Comparison of ENCODE assay signal across 8 cellular contexts in genomic region chr3:15602146-15602536, GRCh38. TPM values are rescaled to one million over a fixed set of nuclear protein-coding genes. Genes with fewer than 3 reads are reported as not detected.
A peak's percentile ranks its signal among the peaks of the same experiment; 100 is the strongest.
DNase-seq lines count a peak whose midpoint lies in the region; ATAC-seq and TF ChIP-seq lines count a peak whose summit lies in the region.

No MANE protein-coding gene starts in this region.

- POLR2A ChIA-PET in CD8-positive, alpha-beta T cell (lab: Charles Lee) = interaction anchor here (0.6 to 2.2 kb wide), 6 partner anchors 45 to 951 kb away, joined by 3 to 13 read pairs (median 4); partner anchors contain the start of genes CAPN7, CCDC174, DPH3 and OXNAD1

- H3K9ac ChIP-seq in neural progenitor cell = peak overlapping the region; percentile 60

- peak overlapping the region; percentile 88 for H3K4me2 ChIP-seq in neural progenitor cell

- H3K36me3 ChIP-seq in CD8-positive, alpha-beta T cell (ENCODE audit: insufficient read depth, low read length) = peaks cover 13% of the 10 kb centered on the region
- H3K36me3 ChIP-seq in MG63 = peaks cover 4% of the 10 kb centered on the region
- H3K36me3 ChIP-seq in neural progenitor cell = no peaks in the 10 kb centered on the region

- peaks cover 37% of the 10 kb centered on the region for H3K79me2 ChIP-seq in neural progenitor cell (ENCODE audit: low read depth)

- no peaks in the 10 kb centered on the region for H3K27me3 Mint-ChIP-seq in CD8-positive, alpha-beta T cell (ENCODE audit: low read depth)
- H3K27me3 Mint-ChIP-seq in endothelial cell (ENCODE audit: unreplicated experiment) = peaks cover 9% of the 10 kb centered on the region
- peaks cover 4% of the 10 kb centered on the region for H3K27me3 Mint-ChIP-seq in neural progenitor cell (ENCODE audit: insufficient read depth, low read depth)

- H3K9me3 ChIP-seq in CD8-positive, alpha-beta T cell (ENCODE audit: low read length) = no peaks in the 10 kb centered on the region
- H3K9me3 ChIP-seq in MG63 (no peaks in the 10 kb centered on the region), neural progenitor cell (ENCODE audit: low read depth) (peaks cover 4% of the 10 kb centered on the region)

- H3K4me3 Mint-ChIP-seq in CD8-positive, alpha-beta T cell = peak overlapping the region; percentile 100
- H3K4me3 Mint-ChIP-seq in endothelial cell (ENCODE audit: unreplicated experiment) (peak overlapping the region; percentile 100), neural progenitor cell (peak overlapping the region; percentile 100)

- H3F3A ChIP-seq in neural progenitor cell (ENCODE audit: low read depth) = peaks cover 6% of the 10 kb centered on the region

- no peak for TF ChIP-seq CTCF in CD8-positive, alpha-beta T cell (IDR thresholded peaks at IDR 0.05)
- TF ChIP-seq CTCF in endothelial cell (IDR thresholded peaks at IDR 0.05; ENCODE audit: unreplicated experiment) (no peak), neural progenitor cell (IDR thresholded peaks at IDR 0.05) (no peak)

- peak overlapping the region; percentile 82 for H3K4me3 ChIP-seq in CD8-positive, alpha-beta T cell (ENCODE audit: low read depth, low read length)
- H3K4me3 ChIP-seq in MG63 (peak overlapping the region; percentile 85), neural progenitor cell (peak overlapping the region; percentile 94)

- H4K20me1 ChIP-seq in neural progenitor cell (ENCODE audit: low read depth) = no peaks in the 10 kb centered on the region

- H3K4me1 ChIP-seq in CD8-positive, alpha-beta T cell (ENCODE audit: insufficient read depth, low read length) = peaks cover 19% of the 10 kb centered on the region
- H3K4me1 ChIP-seq in neural progenitor cell = peaks cover 5% of the 10 kb centered on the region

- peak overlapping the region; percentile 82 for H3K27ac ChIP-seq in CD8-positive, alpha-beta T cell (ENCODE audit: low read depth, low read length)
- H3K27ac ChIP-seq in neural progenitor cell = peak overlapping the region; percentile 87

- H3K4me1 Mint-ChIP-seq in CD8-positive, alpha-beta T cell (ENCODE audit: low read depth) = peaks cover 52% of the 10 kb centered on the region
- H3K4me1 Mint-ChIP-seq in endothelial cell (ENCODE audit: unreplicated experiment) (peaks cover 25% of the 10 kb centered on the region), neural progenitor cell (peaks cover 19% of the 10 kb centered on the region)

- intact Hi-C loops in CD8-positive, alpha-beta T cell (cut with DNase I, micrococcal nuclease) = loop anchor here (2.0 to 5.0 kb wide), 6 partner anchors 259 to 950 kb away; partner anchors contain the start of genes NR2C2 (in 2 of the 2), CAPN7 (in 1 of the 2), CCDC174 (in 1 of the 2) and SH3BP5 (in 1 of the 2)

- H3K27me3 ChIP-seq in CD8-positive, alpha-beta T cell (ENCODE audit: insufficient read depth, low read length) = no peaks in the 10 kb centered on the region
- H3K27me3 ChIP-seq in MG63 (no peaks in the 10 kb centered on the region), neural progenitor cell (no peaks in the 10 kb centered on the region)

- peaks cover 59% of the 10 kb centered on the region for H3K36me3 Mint-ChIP-seq in CD8-positive, alpha-beta T cell
- peaks cover 28% of the 10 kb centered on the region for H3K36me3 Mint-ChIP-seq in endothelial cell (ENCODE audit: low read depth, unreplicated experiment)
- H3K36me3 Mint-ChIP-seq in neural progenitor cell = peaks cover 14% of the 10 kb centered on the region

- no peak for ATAC-seq in CD8-positive, alpha-beta T cell
- peak; percentile 18 for ATAC-seq in GM21825 (IDR thresholded peaks at IDR 0.05; ENCODE audit: unreplicated experiment)

- peak overlapping the region; percentile 99 for H3K27ac Mint-ChIP-seq in CD8-positive, alpha-beta T cell
- H3K27ac Mint-ChIP-seq in endothelial cell (ENCODE audit: unreplicated experiment) (peak overlapping the region; percentile 94), neural progenitor cell (peak overlapping the region; percentile 93)

- peak overlapping the region; percentile 88 for H2AFZ ChIP-seq in neural progenitor cell (replicated peaks)

- no peak for DNase-seq in CD8-positive, alpha-beta T cell
- DNase-seq in MG63 (no peak), endothelial cell (ENCODE audit: low spot score) (no peak), neural progenitor cell (ENCODE audit: low spot score) (no peak), pons (ENCODE audit: low spot score) (no peak), foreskin melanocyte (no peak)
- DNase-seq in activated effector memory CD4-positive, alpha-beta T cell treated with anti-CD3 and anti-CD28 coated beads, Interleukin-2, amount 50 U/mL, for 16 hours = no peak

- no peaks in the 10 kb centered on the region for H3K9me3 Mint-ChIP-seq in CD8-positive, alpha-beta T cell
- no peaks in the 10 kb centered on the region for H3K9me3 Mint-ChIP-seq in endothelial cell (ENCODE audit: unreplicated experiment)
- H3K9me3 Mint-ChIP-seq in neural progenitor cell = peaks cover 21% of the 10 kb centered on the region

- CTCF ChIA-PET in CD8-positive, alpha-beta T cell (lab: Charles Lee) = interaction anchor here (0.6 to 1.0 kb wide), 2 partner anchors 9 to 28 kb away, joined by 3 to 4 read pairs; no protein-coding TSS in a partner anchor

RNA-seq across cellular contexts. Expression of gene BTD, which starts 0.6 kb away (rescaled TPM):
- 10 to 100 TPM in 1 of 2 experiments, 1 to 10 TPM in 1; 9.1 to 11.3 TPM for total RNA-seq in CD8-positive, alpha-beta T cell
- total RNA-seq in MG63 (2014; rRNA removed; shearing (Covaris generic); ENCODE audit: low replicate concordance) = 6.8 and 11.9 TPM in 2 replicates
- total RNA-seq in endothelial cell (ENCODE audit: unreplicated experiment) (13.1 TPM), neural progenitor cell (ENCODE audit: low replicate concordance) (11.7 and 16.0 TPM in 2 replicates)

RNA-seq across cellular contexts. Expression of gene HACL1, which starts 0.8 kb away (rescaled TPM):
- total RNA-seq in CD8-positive, alpha-beta T cell = 10 to 100 TPM; 30.1 to 33.4 TPM
- 0.91 and 1.9 TPM in 2 replicates for total RNA-seq in MG63 (2014; rRNA removed; shearing (Covaris generic); ENCODE audit: low replicate concordance)
- total RNA-seq in endothelial cell (ENCODE audit: unreplicated experiment) = 17.5 TPM
- 38.8 and 48.6 TPM in 2 replicates for total RNA-seq in neural progenitor cell (ENCODE audit: low replicate concordance)
